Comparison of ENCODE assay signal across 2 cellular contexts in genomic region chr2:190723397-190724090, GRCh38.
TF ChIP-seq lines count a peak whose summit lies in the region.

No MANE protein-coding gene starts in this region.

TF ChIP-seq in SK-N-SH, 30 proteins besides CTCF, POLR2A, EP300 and RAD21 (continued from another document):
- TF ChIP-seq, protein P1, sequence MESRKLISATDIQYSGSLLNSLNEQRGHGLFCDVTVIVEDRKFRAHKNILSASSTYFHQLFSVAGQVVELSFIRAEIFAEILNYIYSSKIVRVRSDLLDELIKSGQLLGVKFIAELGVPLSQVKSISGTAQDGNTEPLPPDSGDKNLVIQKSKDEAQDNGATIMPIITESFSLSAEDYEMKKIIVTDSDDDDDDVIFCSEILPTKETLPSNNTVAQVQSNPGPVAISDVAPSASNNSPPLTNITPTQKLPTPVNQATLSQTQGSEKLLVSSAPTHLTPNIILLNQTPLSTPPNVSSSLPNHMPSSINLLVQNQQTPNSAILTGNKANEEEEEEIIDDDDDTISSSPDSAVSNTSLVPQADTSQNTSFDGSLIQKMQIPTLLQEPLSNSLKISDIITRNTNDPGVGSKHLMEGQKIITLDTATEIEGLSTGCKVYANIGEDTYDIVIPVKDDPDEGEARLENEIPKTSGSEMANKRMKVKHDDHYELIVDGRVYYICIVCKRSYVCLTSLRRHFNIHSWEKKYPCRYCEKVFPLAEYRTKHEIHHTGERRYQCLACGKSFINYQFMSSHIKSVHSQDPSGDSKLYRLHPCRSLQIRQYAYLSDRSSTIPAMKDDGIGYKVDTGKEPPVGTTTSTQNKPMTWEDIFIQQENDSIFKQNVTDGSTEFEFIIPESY (IDR thresholded peaks at IDR 0.05; ENCODE audit: borderline replicate concordance, low read depth), result no peak
- TF ChIP-seq MXI1 (IDR thresholded peaks at IDR 0.05; ENCODE audit: low read depth, low read length), result no peak
- no peak for TF ChIP-seq TEAD4 (IDR thresholded peaks at IDR 0.05; ENCODE audit: borderline replicate concordance, insufficient read depth)
- no peak for TF ChIP-seq JUND (IDR thresholded peaks at IDR 0.05)
- no peak for TF ChIP-seq GABPA (IDR thresholded peaks at IDR 0.05; ENCODE audit: low read depth)
- no peak for TF ChIP-seq ELF1 (IDR thresholded peaks at IDR 0.05)
- TF ChIP-seq FOSL2 (IDR thresholded peaks at IDR 0.05; ENCODE audit: borderline replicate concordance, low read depth), result no peak
- no peak for TF ChIP-seq USF1 (IDR thresholded peaks at IDR 0.05; ENCODE audit: borderline replicate concordance, low read depth)
- TF ChIP-seq MEF2A (IDR thresholded peaks at IDR 0.05; ENCODE audit: borderline replicate concordance, low read depth), result no peak
- no peak for TF ChIP-seq TAF1 (IDR thresholded peaks at IDR 0.05; ENCODE audit: borderline replicate concordance, low read depth, low read length)
- no peak for TF ChIP-seq RCOR1 (IDR thresholded peaks at IDR 0.05; ENCODE audit: low read length)
- no peak for TF ChIP-seq NFIC (IDR thresholded peaks at IDR 0.05; ENCODE audit: borderline replicate concordance)
- TF ChIP-seq RXRA (IDR thresholded peaks at IDR 0.05; ENCODE audit: borderline replicate concordance, low read depth), result no peak
- TF ChIP-seq, protein P2, sequence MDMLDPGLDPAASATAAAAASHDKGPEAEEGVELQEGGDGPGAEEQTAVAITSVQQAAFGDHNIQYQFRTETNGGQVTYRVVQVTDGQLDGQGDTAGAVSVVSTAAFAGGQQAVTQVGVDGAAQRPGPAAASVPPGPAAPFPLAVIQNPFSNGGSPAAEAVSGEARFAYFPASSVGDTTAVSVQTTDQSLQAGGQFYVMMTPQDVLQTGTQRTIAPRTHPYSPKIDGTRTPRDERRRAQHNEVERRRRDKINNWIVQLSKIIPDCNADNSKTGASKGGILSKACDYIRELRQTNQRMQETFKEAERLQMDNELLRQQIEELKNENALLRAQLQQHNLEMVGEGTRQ (IDR thresholded peaks at IDR 0.05; ENCODE audit: borderline replicate concordance, low read depth, low read length), result no peak
TF ChIP-seq in SK-N-SH: peak in this region for 0.

TF ChIP-seq in SK-N-SH treated with all-trans-retinoic acid at 6 μM for 48 hours, 23 proteins besides CTCF, POLR2A, EP300 and RAD21 (continued from another document):
- no peak for TF ChIP-seq TOX (CRISPR knock-in tag; IDR thresholded peaks at IDR 0.05; ENCODE audit: borderline replicate concordance)
- TF ChIP-seq BACH2 (CRISPR knock-in tag; IDR thresholded peaks at IDR 0.05; ENCODE audit: borderline replicate concordance), result no peak
- TF ChIP-seq PPARA (CRISPR knock-in tag; IDR thresholded peaks at IDR 0.05; ENCODE audit: borderline replicate concordance), result no peak
- TF ChIP-seq, protein P3, sequence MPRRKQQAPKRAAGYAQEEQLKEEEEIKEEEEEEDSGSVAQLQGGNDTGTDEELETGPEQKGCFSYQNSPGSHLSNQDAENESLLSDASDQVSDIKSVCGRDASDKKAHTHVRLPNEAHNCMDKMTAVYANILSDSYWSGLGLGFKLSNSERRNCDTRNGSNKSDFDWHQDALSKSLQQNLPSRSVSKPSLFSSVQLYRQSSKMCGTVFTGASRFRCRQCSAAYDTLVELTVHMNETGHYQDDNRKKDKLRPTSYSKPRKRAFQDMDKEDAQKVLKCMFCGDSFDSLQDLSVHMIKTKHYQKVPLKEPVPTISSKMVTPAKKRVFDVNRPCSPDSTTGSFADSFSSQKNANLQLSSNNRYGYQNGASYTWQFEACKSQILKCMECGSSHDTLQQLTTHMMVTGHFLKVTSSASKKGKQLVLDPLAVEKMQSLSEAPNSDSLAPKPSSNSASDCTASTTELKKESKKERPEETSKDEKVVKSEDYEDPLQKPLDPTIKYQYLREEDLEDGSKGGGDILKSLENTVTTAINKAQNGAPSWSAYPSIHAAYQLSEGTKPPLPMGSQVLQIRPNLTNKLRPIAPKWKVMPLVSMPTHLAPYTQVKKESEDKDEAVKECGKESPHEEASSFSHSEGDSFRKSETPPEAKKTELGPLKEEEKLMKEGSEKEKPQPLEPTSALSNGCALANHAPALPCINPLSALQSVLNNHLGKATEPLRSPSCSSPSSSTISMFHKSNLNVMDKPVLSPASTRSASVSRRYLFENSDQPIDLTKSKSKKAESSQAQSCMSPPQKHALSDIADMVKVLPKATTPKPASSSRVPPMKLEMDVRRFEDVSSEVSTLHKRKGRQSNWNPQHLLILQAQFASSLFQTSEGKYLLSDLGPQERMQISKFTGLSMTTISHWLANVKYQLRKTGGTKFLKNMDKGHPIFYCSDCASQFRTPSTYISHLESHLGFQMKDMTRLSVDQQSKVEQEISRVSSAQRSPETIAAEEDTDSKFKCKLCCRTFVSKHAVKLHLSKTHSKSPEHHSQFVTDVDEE (CRISPR knock-in tag; IDR thresholded peaks at IDR 0.05), result no peak
- TF ChIP-seq OSR1 (CRISPR knock-in tag; IDR thresholded peaks at IDR 0.05), result no peak
- no peak for TF ChIP-seq ZC3H10 (CRISPR knock-in tag; IDR thresholded peaks at IDR 0.05)
- no peak for TF ChIP-seq ZFP30 (CRISPR knock-in tag; IDR thresholded peaks at IDR 0.05)
